ENCODE assay signal across 1 cellular context in genomic region chr3:46978381-46978780, GRCh38.
TF ChIP-seq lines count a peak whose summit lies in the region.

No MANE protein-coding gene starts in this region.

TF ChIP-seq in A549, 52 proteins besides CTCF, POLR2A, EP300 and RAD21 (continued from another document):
- TF ChIP-seq CHD4 (IDR thresholded peaks at IDR 0.05; ENCODE audit: borderline replicate concordance) = no peak
